Comparison of ENCODE assay signal across 8 cellular contexts in the genomic region with DNA sequence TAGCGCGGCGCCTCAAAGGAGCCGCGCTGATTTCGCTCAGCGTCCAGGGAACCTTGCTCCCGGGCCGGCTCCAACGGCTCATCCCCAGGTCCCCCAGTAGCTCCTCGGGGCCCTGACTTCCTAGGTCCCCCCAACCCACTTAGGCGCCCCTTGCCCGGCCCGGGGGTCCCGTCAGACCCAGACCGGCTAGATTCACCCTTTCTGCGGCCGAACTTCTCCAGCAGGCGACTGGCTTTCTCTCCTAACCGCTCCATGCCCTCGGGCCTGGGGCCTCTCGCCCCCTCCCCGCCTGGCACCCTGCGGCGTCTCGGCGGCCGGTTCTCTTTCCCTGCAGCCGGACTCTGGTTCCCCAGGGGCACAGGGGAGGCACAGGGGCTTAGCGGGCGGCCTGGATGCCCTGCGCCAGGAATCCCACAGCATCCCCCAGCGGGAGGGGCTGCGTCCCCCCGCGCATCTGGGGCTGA. TPM values are rescaled to one million over a fixed set of nuclear protein-coding genes. Genes with fewer than 3 reads are reported as not detected.
DNase-seq lines count a peak whose midpoint lies in the region; ATAC-seq, FAIRE-seq and TF ChIP-seq lines count a peak whose summit lies in the region.

No MANE protein-coding gene starts in this region.

- under 1% methylated on average over 26 of the region's 36 CpGs for WGBS in A549 (ENCODE audit: missing lambda C conversion rate)

- H3K36me3 Mint-ChIP-seq in CD14-positive monocyte = peaks cover 4 to 7% of the 10 kb centered on the region in 2 donors

- H3K4me1 Mint-ChIP-seq in CD14-positive monocyte = peaks cover 6% of the 10 kb centered on the region

- TF ChIP-seq RAD21 in A549 (conservative IDR thresholded peaks at IDR 0.05 in 1 of 2, IDR thresholded peaks at IDR 0.05 in 1 of 2) = no peak

- H3K4me1 ChIP-seq in A549 (peaks cover 33% of the 10 kb centered on the region), mononuclear cell (ENCODE audit: insufficient read depth, low read length) (peaks cover 26% of the 10 kb centered on the region)

- peaks cover 25% of the 10 kb centered on the region for H3K27me3 ChIP-seq in mononuclear cell (ENCODE audit: insufficient read depth, low read length)

- peak overlapping the region; percentile 96 for H3K4me2 ChIP-seq in A549

- FAIRE-seq in A549 (lab: Jason Lieb, UNC) = no peak

- TF ChIP-seq EP300 in A549 (IDR thresholded peaks at IDR 0.05) = no peak

- H3K9me3 ChIP-seq in A549 (no peaks in the 10 kb centered on the region), mononuclear cell (ENCODE audit: low read depth, low read length) (no peaks in the 10 kb centered on the region)

- POLR2A ChIA-PET in A549 (lab: Yijun Ruan, JAX) = interaction anchor here (0.6 to 2.3 kb wide), 13 partner anchors 9 to 159 kb away, joined by 3 to 33 read pairs (median 5); a partner anchor contains a TSS

- intact Hi-C loops in CD14-positive monocyte (cut with micrococcal nuclease) = loop anchor here in 1 of 2 donors (5.0 to 10.0 kb wide), 2 partner anchors 47 to 415 kb away; no protein-coding TSS in a partner anchor

- H3K27me3 Mint-ChIP-seq in CD14-positive monocyte (ENCODE audit: low read depth in 3 of 3) = peaks cover 30 to 41% (median 34%) of the 10 kb centered on the region in 3 donors

- no peak for TF ChIP-seq POLR2A in A549 (IDR thresholded peaks at IDR 0.05; ENCODE audit: low read length)

- no peak for TF ChIP-seq CTCF in A549 (IDR thresholded peaks at IDR 0.05)
- TF ChIP-seq CTCF in cardiac fibroblast (IDR thresholded peaks at IDR 0.05; ENCODE audit: low read depth, low read length) = no peak
- TF ChIP-seq CTCF in CD14-positive monocyte (IDR thresholded peaks at IDR 0.05) = no peak

- H3K27ac ChIP-seq in A549 = peak overlapping the region; percentile 98 to 100

- no peak overlapping the region for H3K4me3 Mint-ChIP-seq in CD14-positive monocyte

- H3K4me3 ChIP-seq in A549 = peak overlapping the region; percentile 89
- peak overlapping the region; percentile 85 to 89 for H3K4me3 ChIP-seq in cardiac fibroblast (replicated peaks in 1 of 2; ENCODE audit: low read depth in 2 of 2, low read length in 2 of 2)
- peak overlapping the region; percentile 52 for H3K4me3 ChIP-seq in mononuclear cell (ENCODE audit: low read length)

- peaks cover 0 to 8% (median 3%) of the 10 kb centered on the region in 7 donors for H3K9me3 Mint-ChIP-seq in CD14-positive monocyte

- CTCF ChIA-PET in A549 (lab: Yijun Ruan, JAX) = interaction anchor here (0.6 to 34.0 kb wide), 22 partner anchors 11 to 1516 kb away, joined by 3 to 1206 read pairs (median 4); a partner anchor contains a TSS

- H3K27ac Mint-ChIP-seq in CD14-positive monocyte = no peak overlapping the region

- peak; percentile 7 to 13; a peak in 3 of 6 replicates for ATAC-seq in A549
- peak; percentile 4 for ATAC-seq in HG02885 (IDR thresholded peaks at IDR 0.05; ENCODE audit: poor library complexity, unreplicated experiment)
- no peak for ATAC-seq in GM19023 (IDR thresholded peaks at IDR 0.05; ENCODE audit: unreplicated experiment)
- no peak for ATAC-seq in GM19351 (IDR thresholded peaks at IDR 0.05; ENCODE audit: unreplicated experiment)
- no peak for ATAC-seq in GM18868 (IDR thresholded peaks at IDR 0.05; ENCODE audit: unreplicated experiment)

- DNase-seq in A549 (ENCODE audit: low read depth in 1 of 2, low spot score in 1 of 2) (peak in 1 of 2 experiments; percentile 22), cardiac fibroblast (ENCODE audit: low read depth in 2 of 2) (peak in 1 of 2 donors; percentile 10), CD14-positive monocyte (ENCODE audit: low spot score) (no peak)

TF ChIP-seq in A549, 52 proteins besides CTCF, POLR2A, EP300 and RAD21:
- TF ChIP-seq, protein P1, sequence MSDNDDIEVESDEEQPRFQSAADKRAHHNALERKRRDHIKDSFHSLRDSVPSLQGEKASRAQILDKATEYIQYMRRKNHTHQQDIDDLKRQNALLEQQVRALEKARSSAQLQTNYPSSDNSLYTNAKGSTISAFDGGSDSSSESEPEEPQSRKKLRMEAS (IDR thresholded peaks at IDR 0.05) = no peak
- 0 out of 2 replicates have a peak, but pooled peaks have one; percentile 12 for TF ChIP-seq RNF2 (IDR thresholded peaks at IDR 0.05; ENCODE audit: borderline replicate concordance, low read depth)
- TF ChIP-seq PHF8 (IDR thresholded peaks at IDR 0.05; ENCODE audit: borderline replicate concordance, low read depth) = peak; percentile 33; the same call in 1 of the 2 replicates

RNA-seq across cellular contexts. Expression of a gene that starts 0.3 kb away (rescaled TPM):
- 98.0 and 152 TPM in 2 replicates for polyA plus RNA-seq in A549 (2011; rRNA removed)
- 46.7 and 67.4 TPM in 2 replicates for polyA plus RNA-seq in A549 (2012; cell fraction: cytosol; rRNA removed)
- 71.5 and 76.7 TPM in 2 replicates for polyA plus RNA-seq in A549 (2012; cell fraction: nucleus; rRNA removed)
- polyA plus RNA-seq in A549 (2017; fragmentation: RNase III; extraction: RNeasy Plus Mini Kit Qiagen cat#74134 plus additional on column Dnase treatment) = 53.4 to 68.0 TPM (median 59.0 TPM) in 3 replicates
- 137 and 160 TPM in 2 replicates for polyA minus RNA-seq in A549 (2011; rRNA and poly(A)+ RNA removed)
- 0.21 TPM for total RNA-seq in mononuclear cell
- not detected for polyA plus RNA-seq in CD14-positive monocyte

RNA-seq across cellular contexts. Expression of a gene that starts 25.2 kb away (rescaled TPM):
- polyA plus RNA-seq in A549 (2011; rRNA removed) = 69.3 and 76.0 TPM in 2 replicates
- 32.4 and 37.5 TPM in 2 replicates for polyA plus RNA-seq in A549 (2012; cell fraction: cytosol; rRNA removed)
- polyA plus RNA-seq in A549 (2012; cell fraction: nucleus; rRNA removed) = 33.2 and 48.7 TPM in 2 replicates
- polyA plus RNA-seq in A549 (2017; fragmentation: RNase III; extraction: RNeasy Plus Mini Kit Qiagen cat#74134 plus additional on column Dnase treatment) = 35.9 to 42.6 TPM (median 37.3 TPM) in 3 replicates
- polyA minus RNA-seq in A549 (2011; rRNA and poly(A)+ RNA removed) = 33.1 and 40.3 TPM in 2 replicates
- total RNA-seq in mononuclear cell = 41.2 TPM
- polyA plus RNA-seq in CD14-positive monocyte = 10 to 100 TPM; 57.3 to 79.7 TPM

RNA-seq across cellular contexts. Expression of a gene that starts 27.9 kb away (rescaled TPM):
- polyA plus RNA-seq in A549 (2011; rRNA removed) (9.7 and 10.1 TPM in 2 replicates), A549 (2017; fragmentation: RNase III; extraction: RNeasy Plus Mini Kit Qiagen cat#74134 plus additional on column Dnase treatment) (5.6 to 6.8 TPM (median 5.7 TPM) in 3 replicates), CD14-positive monocyte (1 to 10 TPM; 2.5 to 3.7 TPM)
- polyA plus RNA-seq in A549 (2012; cell fraction: cytosol; rRNA removed) = 7.8 and 8.4 TPM in 2 replicates
- 18.6 and 22.8 TPM in 2 replicates for polyA plus RNA-seq in A549 (2012; cell fraction: nucleus; rRNA removed)
- polyA minus RNA-seq in A549 (2011; rRNA and poly(A)+ RNA removed) = 16.3 and 18.8 TPM in 2 replicates
- 6.9 TPM for total RNA-seq in mononuclear cell

RNA-seq across cellular contexts. Expression of a gene that starts 52.7 kb away (rescaled TPM):
- polyA plus RNA-seq in A549 (2011; rRNA removed) (283 and 337 TPM in 2 replicates), A549 (2017; fragmentation: RNase III; extraction: RNeasy Plus Mini Kit Qiagen cat#74134 plus additional on column Dnase treatment) (352 to 365 TPM (median 363 TPM) in 3 replicates), CD14-positive monocyte (10 to 100 TPM; 57.6 to 61.8 TPM)
- polyA plus RNA-seq in A549 (2012; cell fraction: cytosol; rRNA removed) = 501 and 506 TPM in 2 replicates
- 330 and 348 TPM in 2 replicates for polyA plus RNA-seq in A549 (2012; cell fraction: nucleus; rRNA removed)
- 282 and 294 TPM in 2 replicates for polyA minus RNA-seq in A549 (2011; rRNA and poly(A)+ RNA removed)
- total RNA-seq in mononuclear cell = 13.2 TPM

RNA-seq across cellular contexts. Expression of a gene that starts 52.9 kb away (rescaled TPM):
- polyA plus RNA-seq in A549 (2011; rRNA removed) (214 and 299 TPM in 2 replicates), A549 (2017; fragmentation: RNase III; extraction: RNeasy Plus Mini Kit Qiagen cat#74134 plus additional on column Dnase treatment) (185 to 224 TPM (median 188 TPM) in 3 replicates), CD14-positive monocyte (10 to 100 TPM; 44.1 to 44.4 TPM)
- 236 and 242 TPM in 2 replicates for polyA plus RNA-seq in A549 (2012; cell fraction: cytosol; rRNA removed)
- polyA plus RNA-seq in A549 (2012; cell fraction: nucleus; rRNA removed) = 236 and 351 TPM in 2 replicates
- polyA minus RNA-seq in A549 (2011; rRNA and poly(A)+ RNA removed) = 261 and 305 TPM in 2 replicates
- 8.2 TPM for total RNA-seq in mononuclear cell

Comparison
In these comparisons a context has a peak if more than half of its experiments do, and no peak if none do; other contexts are left out.
1. ATAC-seq: peak in A549 (2 of 2) and HG02885 (single experiment); none in GM19023 (single experiment), GM19351 (single experiment) and GM18868 (single experiment).
2. RNA of a gene that starts 0.3 kb away (polyA plus RNA-seq): 46.7 to 152 TPM in A549; not detected in CD14-positive monocyte; every median in the first group is over 10 times any median in the second.
3. Peak in every context shown above with its lines, with median percentiles within 50 percentile points of each other: H3K4me3 ChIP-seq.